In the genomic region with DNA sequence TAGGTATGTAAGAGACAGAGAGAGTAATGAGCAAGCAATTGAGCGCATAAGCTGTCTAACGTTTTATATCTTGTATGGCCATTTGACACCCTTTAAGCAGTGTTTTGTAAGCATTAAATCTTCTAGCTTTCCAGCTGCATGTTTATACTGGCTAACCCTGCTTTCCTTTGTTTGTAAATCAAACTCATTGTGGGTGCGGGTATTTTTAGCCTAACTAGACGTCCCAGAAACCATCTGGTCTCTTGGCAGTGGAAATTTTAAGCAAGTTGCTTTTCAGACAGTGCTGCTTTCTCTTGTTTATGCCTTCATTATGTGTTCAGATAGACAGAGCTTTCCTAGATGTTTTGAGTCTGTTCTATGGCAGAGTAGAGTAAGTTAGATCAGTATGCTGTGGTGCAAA, we compare ENCODE assay signal across 12 cellular contexts.
DNase-seq lines count a peak whose midpoint lies in the region; ATAC-seq, FAIRE-seq and TF ChIP-seq lines count a peak whose summit lies in the region.
"Had no signal": no experiment of that assay in that cellular context is flagged by ENCODE, and none has a peak within 500 bp of the region (broad histone marks: within the 10 kb centered on the region; RNA-seq: fewer than 3 reads in every experiment).

No MANE protein-coding gene starts in this region.

- no peak overlapping the region for H2BK15ac ChIP-seq in mesenchymal stem cell (ENCODE audit: low read depth, poor library complexity, severe bottlenecking)

- no peak overlapping the region for H2BK120ac ChIP-seq in mesenchymal stem cell (ENCODE audit: low read depth, low read length)

- no peak for TF ChIP-seq POLR2A in endothelial cell of umbilical vein (IDR thresholded peaks at IDR 0.05; ENCODE audit: low read depth, low read length)

- no peak overlapping the region for H3K27ac Mint-ChIP-seq in CD4-positive, alpha-beta memory T cell
- H3K27ac Mint-ChIP-seq: mesothelial cell of epicardium, T-cell had no signal

- peaks cover 3% of the 10 kb centered on the region for H3K79me2 ChIP-seq in endothelial cell of umbilical vein (ENCODE audit: control insufficient read depth, insufficient read depth, low read length)

- H3K4me3 ChIP-seq in endothelial cell of umbilical vein (replicated peaks in 1 of 3; ENCODE audit: insufficient read depth in 1 of 3, low read depth in 1 of 3, low read length in 3 of 3) (no peak overlapping the region), mesenchymal stem cell (ENCODE audit: insufficient read depth in 1 of 2, low read depth in 1 of 2, low read length in 2 of 2) (no peak overlapping the region)
- H3K4me3 ChIP-seq in CD4-positive, alpha-beta memory T cell (ENCODE audit: low read length in 2 of 2): no peak overlapping the region

- no peak overlapping the region for H3K23ac ChIP-seq in mesenchymal stem cell (ENCODE audit: low read length in 2 of 2)

- intact Hi-C loops in endothelial cell of umbilical vein (cut with micrococcal nuclease): loop anchor here (2.0 to 5.0 kb wide), 3 partner anchors 19 to 73 kb away; a partner anchor contains a TSS
- intact Hi-C loops in CD4-positive, alpha-beta memory T cell (cut with micrococcal nuclease): no loop called here

- no peak overlapping the region for H2AK5ac ChIP-seq in mesenchymal stem cell (ENCODE audit: low read length, severe bottlenecking)

- peaks cover 12 to 31% (median 24%) of the 10 kb centered on the region in 4 donors for H3K4me1 Mint-ChIP-seq in CD4-positive, alpha-beta memory T cell

- peaks cover 32% of the 10 kb centered on the region for H3K79me1 ChIP-seq in mesenchymal stem cell (replicated peaks; ENCODE audit: low read length, poor library complexity, severe bottlenecking)

- no peak overlapping the region for H3K4ac ChIP-seq in mesenchymal stem cell (ENCODE audit: low read depth in 1 of 2, low read length in 2 of 2)

- H3K36me3 Mint-ChIP-seq in CD4-positive, alpha-beta memory T cell: peaks cover 81 to 93% of the 10 kb centered on the region in 2 donors

- dilution Hi-C loops in endothelial cell of umbilical vein (cut with MboI; ENCODE audit: extremely low pct_ligation_motif_present, low sequenced_read_pairs): no loop called here

- H3K9me3 ChIP-seq in endothelial cell of umbilical vein (replicated peaks; ENCODE audit: control insufficient read depth, insufficient read depth, low read length) (no peaks in the 10 kb centered on the region), mesenchymal stem cell (ENCODE audit: control insufficient read depth, low read length) (peaks cover 29% of the 10 kb centered on the region)
- peaks cover 0 to 7% of the 10 kb centered on the region in 2 donors for H3K9me3 ChIP-seq in CD4-positive, alpha-beta memory T cell (ENCODE audit: control insufficient read depth in 1 of 2, low read length in 2 of 2)

- 2% methylated on average over 2 of the region's 4 CpGs for WGBS in mesenchymal stem cell

- peaks cover 2 to 4% of the 10 kb centered on the region in 2 experiments for H3K36me3 ChIP-seq in endothelial cell of umbilical vein (ENCODE audit: control insufficient read depth in 2 of 2, extremely low read depth in 1 of 2, insufficient read depth in 2 of 2, low read length in 2 of 2)
- H3K36me3 ChIP-seq in mesenchymal stem cell (ENCODE audit: control insufficient read depth in 1 of 2, insufficient read depth in 2 of 2, low read depth in 1 of 2, low read length in 2 of 2): peaks cover 14 to 66% of the 10 kb centered on the region in 2 experiments
- H3K36me3 ChIP-seq in CD4-positive, alpha-beta memory T cell (ENCODE audit: insufficient read depth, low read length): peaks cover 22% of the 10 kb centered on the region

- peaks cover 55% of the 10 kb centered on the region for H3K4me1 ChIP-seq in endothelial cell of umbilical vein (ENCODE audit: control insufficient read depth, extremely low read depth, insufficient read depth, low read length)
- H3K4me1 ChIP-seq in mesenchymal stem cell (ENCODE audit: control insufficient read depth, insufficient read depth, low read depth, low read length): no peaks in the 10 kb centered on the region
- peaks cover 11% of the 10 kb centered on the region for H3K4me1 ChIP-seq in CD4-positive, alpha-beta memory T cell (ENCODE audit: insufficient read depth, low read length)

- no peaks in the 10 kb centered on the region for H3K9me1 ChIP-seq in endothelial cell of umbilical vein (replicated peaks; ENCODE audit: control insufficient read depth, extremely low read depth, insufficient read depth, low read length)

- no peaks in the 10 kb centered on the region for H4K20me1 ChIP-seq in endothelial cell of umbilical vein (replicated peaks; ENCODE audit: control insufficient read depth, extremely low read depth, insufficient read depth, low read length)

- no peak overlapping the region for H4K91ac ChIP-seq in mesenchymal stem cell (ENCODE audit: low read length)

- DNase-seq in NCI-H2107 treated with DMSO at 0.1 percent for 48 hours (lab: John Stamatoyannopoulos, UW; ENCODE audit: unreplicated experiment) (peak; percentile 90), endothelial cell of umbilical vein (ENCODE audit: low read depth, low spot score) (peak; percentile 97), mesenchymal stem cell (peak; percentile 95), superior temporal gyrus (ENCODE audit: extremely low spot score) (peak; percentile 83)
- no peak for DNase-seq in CD4-positive, alpha-beta memory T cell
- no peak for DNase-seq in activated CD8-positive, alpha-beta memory T cell treated with anti-CD3 and anti-CD28 coated beads, Interleukin-2, amount 50 U/mL, for 48 hours
- DNase-seq: Karpas-422, NCI-H526, T-cell had no signal

- peak; percentile 87 for FAIRE-seq in endothelial cell of umbilical vein (lab: Jason Lieb, UNC)

- H3K4me2 ChIP-seq in endothelial cell of umbilical vein (ENCODE audit: insufficient read depth, low read length): peak overlapping the region; percentile 61
- no peak overlapping the region for H3K4me2 ChIP-seq in mesenchymal stem cell (ENCODE audit: low read length, poor library complexity, severe bottlenecking)

- H2BK5ac ChIP-seq in mesenchymal stem cell (ENCODE audit: low read depth, low read length, poor library complexity, severe bottlenecking): no peak overlapping the region

- H3K4me3 Mint-ChIP-seq in CD4-positive, alpha-beta memory T cell: no peak overlapping the region
- H3K4me3 Mint-ChIP-seq: mesothelial cell of epicardium, T-cell had no signal

- H3K9ac ChIP-seq in endothelial cell of umbilical vein (replicated peaks; ENCODE audit: extremely low read depth, insufficient read depth, low read length) (peak overlapping the region; percentile 64), mesenchymal stem cell (ENCODE audit: low read length) (peak overlapping the region; percentile 12)

- H4K8ac ChIP-seq in mesenchymal stem cell (ENCODE audit: low read length): no peak overlapping the region

- H3K27me3 ChIP-seq in endothelial cell of umbilical vein (ENCODE audit: control insufficient read depth in 2 of 2, insufficient read depth in 2 of 2, low read length in 2 of 2): no peaks in the 10 kb centered on the region
- no peaks in the 10 kb centered on the region for H3K27me3 ChIP-seq in mesenchymal stem cell (ENCODE audit: control insufficient read depth in 1 of 2, insufficient read depth in 1 of 2, low read length in 2 of 2)
- no peaks in the 10 kb centered on the region for H3K27me3 ChIP-seq in CD4-positive, alpha-beta memory T cell (ENCODE audit: insufficient read depth, low read length)

- H2AFZ ChIP-seq in endothelial cell of umbilical vein (ENCODE audit: low read depth, low read length) (no peak overlapping the region), mesenchymal stem cell (ENCODE audit: low read depth, low read length) (no peak overlapping the region)

- no TSS peak for BruUV-seq in endothelial cell of umbilical vein (replicated peaks; lab: Mats Ljungman, UMichigan)

- H3K27me3 Mint-ChIP-seq in CD4-positive, alpha-beta memory T cell: no peaks in the 10 kb centered on the region
- H3K27me3 Mint-ChIP-seq: T-cell had no signal

- H2BK12ac ChIP-seq in mesenchymal stem cell (ENCODE audit: low read length in 2 of 2): no peak overlapping the region

- H3K18ac ChIP-seq in mesenchymal stem cell (ENCODE audit: low read depth in 1 of 2, low read length in 2 of 2): peak overlapping the region in 1 of 2 experiments; percentile 93

- peak overlapping the region; percentile 91 for H3K27ac ChIP-seq in endothelial cell of umbilical vein (ENCODE audit: insufficient read depth, low read depth, low read length)
- H3K27ac ChIP-seq in mesenchymal stem cell (ENCODE audit: low read length, poor library complexity, severe bottlenecking): no peak overlapping the region
- H3K27ac ChIP-seq in CD4-positive, alpha-beta memory T cell (ENCODE audit: low read depth, low read length): no peak overlapping the region

- no peak overlapping the region for H3K14ac ChIP-seq in mesenchymal stem cell (ENCODE audit: low read length in 2 of 2)

- CTCF ChIA-PET in endothelial cell of umbilical vein (lab: Charles Lee): interaction anchor here (0.8 to 1.5 kb wide), 5 partner anchors 10 to 120 kb away, joined by 3 to 6 read pairs (median 5); no protein-coding TSS in a partner anchor
- CTCF ChIA-PET in CD4-positive, alpha-beta memory T cell (lab: Charles Lee; ENCODE audit: partially characterized antibody): no interaction called here

- H3K9me3 Mint-ChIP-seq in CD4-positive, alpha-beta memory T cell: peaks cover 0 to 34% (median 29%) of the 10 kb centered on the region in 8 donors

- POLR2A ChIA-PET in endothelial cell of umbilical vein (lab: Charles Lee): interaction anchor here (1.2 kb wide), 1 partner anchor 10 kb away, joined by 3 read pairs; no protein-coding TSS in a partner anchor
- POLR2A ChIA-PET in CD4-positive, alpha-beta memory T cell (lab: Charles Lee; ENCODE audit: partially characterized antibody): interaction anchor here (0.6 kb wide), 1 partner anchor 17 kb away, joined by 3 read pairs; no protein-coding TSS in a partner anchor

- ATAC-seq in GM21786 (IDR thresholded peaks at IDR 0.05; ENCODE audit: unreplicated experiment) (no peak), GM18858 (IDR thresholded peaks at IDR 0.05; ENCODE audit: unreplicated experiment) (no peak)
- ATAC-seq: T-cell had no signal

- no peak for TF ChIP-seq CTCF in endothelial cell of umbilical vein (IDR thresholded peaks at IDR 0.05; ENCODE audit: extremely low read depth in 1 of 2, insufficient read depth in 1 of 2, low read depth in 1 of 2, low read length in 2 of 2)

TF ChIP-seq in endothelial cell of umbilical vein, 7 proteins besides CTCF, POLR2A, EP300 and RAD21:
- peak; percentile 68 for TF ChIP-seq POLR2AphosphoS5 (IDR thresholded peaks at IDR 0.05; ENCODE audit: insufficient read depth, low read depth, low read length)
- TF ChIP-seq, protein P1, sequence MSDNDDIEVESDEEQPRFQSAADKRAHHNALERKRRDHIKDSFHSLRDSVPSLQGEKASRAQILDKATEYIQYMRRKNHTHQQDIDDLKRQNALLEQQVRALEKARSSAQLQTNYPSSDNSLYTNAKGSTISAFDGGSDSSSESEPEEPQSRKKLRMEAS (IDR thresholded peaks at IDR 0.05; ENCODE audit: insufficient read depth, insufficient read length): no peak
TF ChIP-seq in endothelial cell of umbilical vein: peak in this region for 1.

Comparison
In these comparisons a context has a peak if more than half of its experiments do, and no peak if none do; other contexts are left out.
1. DNase-seq: peak in NCI-H2107 treated with DMSO at 0.1 percent for 48 hours (single experiment), endothelial cell of umbilical vein (single experiment), mesenchymal stem cell (single experiment) and superior temporal gyrus (single experiment); none in CD4-positive, alpha-beta memory T cell (0 of 5) and activated CD8-positive, alpha-beta memory T cell treated with anti-CD3 and anti-CD28 coated beads, Interleukin-2, amount 50 U/mL, for 48 hours (single experiment).